ENCODE assay signal across 1 cellular context in the genomic region with DNA sequence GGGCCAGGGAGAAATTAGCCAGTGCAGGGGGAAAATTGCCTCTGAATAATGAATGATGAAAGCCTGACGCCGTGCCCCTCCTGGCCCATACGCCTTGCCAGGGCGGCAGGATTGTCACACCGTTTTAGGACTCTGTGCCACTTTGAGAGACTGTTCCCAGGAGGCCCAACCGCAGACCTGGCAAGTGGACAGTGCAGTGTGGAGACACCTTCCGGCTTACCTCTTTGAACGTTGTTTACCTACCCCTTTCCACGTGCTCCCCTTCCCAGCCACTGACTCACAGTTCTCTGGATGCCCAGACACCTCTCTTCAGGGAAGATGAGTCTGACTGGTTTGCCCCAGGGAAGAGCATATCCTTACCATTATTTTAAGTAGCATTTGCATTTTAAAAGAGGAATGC.
TF ChIP-seq lines count a peak whose summit lies in the region.

No MANE protein-coding gene starts in this region.

TF ChIP-seq in HepG2, 621 proteins besides CTCF, POLR2A, EP300 and RAD21 (continued from another document and continues in another):
- TF ChIP-seq ARHGAP35 (CRISPR knock-in tag; IDR thresholded peaks at IDR 0.05; ENCODE audit: borderline replicate concordance) (no peak), RFX5 (IDR thresholded peaks at IDR 0.05; ENCODE audit: low read depth, low read length) (no peak), RCOR2 (CRISPR knock-in tag; IDR thresholded peaks at IDR 0.05) (no peak), RARA (CRISPR knock-in tag; IDR thresholded peaks at IDR 0.05) (peak; percentile 76), ZMYM4 (CRISPR knock-in tag; IDR thresholded peaks at IDR 0.05) (no peak), ZHX1 (CRISPR knock-in tag; IDR thresholded peaks at IDR 0.05; ENCODE audit: low read depth) (no peak), ETS1 (CRISPR knock-in tag; IDR thresholded peaks at IDR 0.05) (no peak), ZNF143 (CRISPR knock-in tag; IDR thresholded peaks at IDR 0.05) (no peak), POLR2AphosphoS5 (IDR thresholded peaks at IDR 0.05; ENCODE audit: low read depth, low read length) (no peak), ZNF101 (CRISPR knock-in tag; IDR thresholded peaks at IDR 0.05; ENCODE audit: borderline replicate concordance, low read depth) (no peak), SIN3A (IDR thresholded peaks at IDR 0.05; ENCODE audit: borderline replicate concordance, low read depth, low read length) (no peak), MYC (CRISPR knock-in tag; IDR thresholded peaks at IDR 0.05; ENCODE audit: borderline replicate concordance) (peak; percentile 68; the same call in 1 of the 2 replicates), FOSL2 (CRISPR knock-in tag; IDR thresholded peaks at IDR 0.05) (peak; percentile 92), ZNF317 (CRISPR knock-in tag; IDR thresholded peaks at IDR 0.05) (no peak), MIER2 (CRISPR knock-in tag; IDR thresholded peaks at IDR 0.05) (no peak), ZBTB26 (CRISPR knock-in tag; IDR thresholded peaks at IDR 0.05; ENCODE audit: borderline replicate concordance) (no peak), ZNF263 (CRISPR knock-in tag; IDR thresholded peaks at IDR 0.05) (peak; percentile 50; the same call in 1 of the 2 replicates), U2AF1 (optimal IDR thresholded peaks at IDR 0.05; ENCODE audit: low read depth, low read length) (no peak), GLI4 (CRISPR knock-in tag; IDR thresholded peaks at IDR 0.05; ENCODE audit: borderline replicate concordance) (no peak), ZFX (CRISPR knock-in tag; IDR thresholded peaks at IDR 0.05; ENCODE audit: low read depth) (peak; percentile 58), GATAD1 (CRISPR knock-in tag; IDR thresholded peaks at IDR 0.05) (peak; percentile 45; the same call in 1 of the 2 replicates), ZNF782 (CRISPR knock-in tag; IDR thresholded peaks at IDR 0.05; ENCODE audit: borderline replicate concordance) (no peak), DMAP1 (CRISPR knock-in tag; IDR thresholded peaks at IDR 0.05) (no peak), SMARCC2 (IDR thresholded peaks at IDR 0.05) (no peak), ZBTB8A (CRISPR knock-in tag; IDR thresholded peaks at IDR 0.05; ENCODE audit: borderline replicate concordance, low read depth) (no peak), HIVEP1 (CRISPR knock-in tag; IDR thresholded peaks at IDR 0.05) (no peak), ZNF24 (IDR thresholded peaks at IDR 0.05) (no peak), ZMYM2 (CRISPR knock-in tag; IDR thresholded peaks at IDR 0.05) (no peak), U2AF2 (IDR thresholded peaks at IDR 0.05; ENCODE audit: low read depth, low read length) (no peak), RFXAP (CRISPR knock-in tag; IDR thresholded peaks at IDR 0.05; ENCODE audit: borderline replicate concordance) (no peak), ZBTB49 (CRISPR knock-in tag; IDR thresholded peaks at IDR 0.05; ENCODE audit: borderline replicate concordance) (no peak), CHCHD3 (CRISPR knock-in tag; IDR thresholded peaks at IDR 0.05) (no peak), IRF9 (CRISPR knock-in tag; IDR thresholded peaks at IDR 0.05; ENCODE audit: borderline replicate concordance) (no peak), ZKSCAN8 (CRISPR knock-in tag; IDR thresholded peaks at IDR 0.05; ENCODE audit: borderline replicate concordance) (no peak), MAF1 (CRISPR knock-in tag; IDR thresholded peaks at IDR 0.05; ENCODE audit: borderline replicate concordance) (no peak), ZNF614 (CRISPR knock-in tag; IDR thresholded peaks at IDR 0.05; ENCODE audit: borderline replicate concordance) (no peak), NFIB (CRISPR knock-in tag; IDR thresholded peaks at IDR 0.05; ENCODE audit: borderline replicate concordance) (no peak), HOXA7 (CRISPR knock-in tag; IDR thresholded peaks at IDR 0.05) (no peak), ZNF234 (CRISPR knock-in tag; conservative IDR thresholded peaks at IDR 0.05) (no peak), ZNF672 (CRISPR knock-in tag; IDR thresholded peaks at IDR 0.05) (no peak), ZNF546 (CRISPR knock-in tag; conservative IDR thresholded peaks at IDR 0.05) (no peak), SP1 (IDR thresholded peaks at IDR 0.05) (no peak), SP1 (CRISPR knock-in tag; IDR thresholded peaks at IDR 0.05) (no peak), SALL2 (CRISPR knock-in tag; IDR thresholded peaks at IDR 0.05) (no peak), ZNF615 (CRISPR knock-in tag; IDR thresholded peaks at IDR 0.05; ENCODE audit: borderline replicate concordance) (no peak), ZNF558 (CRISPR knock-in tag; IDR thresholded peaks at IDR 0.05; ENCODE audit: borderline replicate concordance) (no peak), MTF1 (CRISPR knock-in tag; IDR thresholded peaks at IDR 0.05) (no peak)
- TF ChIP-seq, protein P1, sequence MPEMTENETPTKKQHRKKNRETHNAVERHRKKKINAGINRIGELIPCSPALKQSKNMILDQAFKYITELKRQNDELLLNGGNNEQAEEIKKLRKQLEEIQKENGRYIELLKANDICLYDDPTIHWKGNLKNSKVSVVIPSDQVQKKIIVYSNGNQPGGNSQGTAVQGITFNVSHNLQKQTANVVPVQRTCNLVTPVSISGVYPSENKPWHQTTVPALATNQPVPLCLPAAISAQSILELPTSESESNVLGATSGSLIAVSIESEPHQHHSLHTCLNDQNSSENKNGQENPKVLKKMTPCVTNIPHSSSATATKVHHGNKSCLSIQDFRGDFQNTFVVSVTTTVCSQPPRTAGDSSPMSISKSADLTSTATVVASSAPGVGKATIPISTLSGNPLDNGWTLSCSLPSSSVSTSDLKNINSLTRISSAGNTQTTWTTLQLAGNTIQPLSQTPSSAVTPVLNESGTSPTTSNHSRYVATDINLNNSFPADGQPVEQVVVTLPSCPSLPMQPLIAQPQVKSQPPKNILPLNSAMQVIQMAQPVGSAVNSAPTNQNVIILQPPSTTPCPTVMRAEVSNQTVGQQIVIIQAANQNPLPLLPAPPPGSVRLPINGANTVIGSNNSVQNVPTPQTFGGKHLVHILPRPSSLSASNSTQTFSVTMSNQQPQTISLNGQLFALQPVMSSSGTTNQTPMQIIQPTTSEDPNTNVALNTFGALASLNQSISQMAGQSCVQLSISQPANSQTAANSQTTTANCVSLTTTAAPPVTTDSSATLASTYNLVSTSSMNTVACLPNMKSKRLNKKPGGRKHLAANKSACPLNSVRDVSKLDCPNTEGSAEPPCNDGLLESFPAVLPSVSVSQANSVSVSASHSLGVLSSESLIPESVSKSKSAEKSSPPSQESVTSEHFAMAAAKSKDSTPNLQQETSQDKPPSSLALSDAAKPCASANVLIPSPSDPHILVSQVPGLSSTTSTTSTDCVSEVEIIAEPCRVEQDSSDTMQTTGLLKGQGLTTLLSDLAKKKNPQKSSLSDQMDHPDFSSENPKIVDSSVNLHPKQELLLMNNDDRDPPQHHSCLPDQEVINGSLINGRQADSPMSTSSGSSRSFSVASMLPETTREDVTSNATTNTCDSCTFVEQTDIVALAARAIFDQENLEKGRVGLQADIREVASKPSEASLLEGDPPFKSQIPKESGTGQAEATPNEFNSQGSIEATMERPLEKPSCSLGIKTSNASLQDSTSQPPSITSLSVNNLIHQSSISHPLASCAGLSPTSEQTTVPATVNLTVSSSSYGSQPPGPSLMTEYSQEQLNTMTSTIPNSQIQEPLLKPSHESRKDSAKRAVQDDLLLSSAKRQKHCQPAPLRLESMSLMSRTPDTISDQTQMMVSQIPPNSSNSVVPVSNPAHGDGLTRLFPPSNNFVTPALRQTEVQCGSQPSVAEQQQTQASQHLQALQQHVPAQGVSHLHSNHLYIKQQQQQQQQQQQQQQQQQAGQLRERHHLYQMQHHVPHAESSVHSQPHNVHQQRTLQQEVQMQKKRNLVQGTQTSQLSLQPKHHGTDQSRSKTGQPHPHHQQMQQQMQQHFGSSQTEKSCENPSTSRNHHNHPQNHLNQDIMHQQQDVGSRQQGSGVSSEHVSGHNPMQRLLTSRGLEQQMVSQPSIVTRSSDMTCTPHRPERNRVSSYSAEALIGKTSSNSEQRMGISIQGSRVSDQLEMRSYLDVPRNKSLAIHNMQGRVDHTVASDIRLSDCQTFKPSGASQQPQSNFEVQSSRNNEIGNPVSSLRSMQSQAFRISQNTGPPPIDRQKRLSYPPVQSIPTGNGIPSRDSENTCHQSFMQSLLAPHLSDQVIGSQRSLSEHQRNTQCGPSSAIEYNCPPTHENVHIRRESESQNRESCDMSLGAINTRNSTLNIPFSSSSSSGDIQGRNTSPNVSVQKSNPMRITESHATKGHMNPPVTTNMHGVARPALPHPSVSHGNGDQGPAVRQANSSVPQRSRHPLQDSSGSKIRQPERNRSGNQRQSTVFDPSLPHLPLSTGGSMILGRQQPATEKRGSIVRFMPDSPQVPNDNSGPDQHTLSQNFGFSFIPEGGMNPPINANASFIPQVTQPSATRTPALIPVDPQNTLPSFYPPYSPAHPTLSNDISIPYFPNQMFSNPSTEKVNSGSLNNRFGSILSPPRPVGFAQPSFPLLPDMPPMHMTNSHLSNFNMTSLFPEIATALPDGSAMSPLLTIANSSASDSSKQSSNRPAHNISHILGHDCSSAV (CRISPR knock-in tag; IDR thresholded peaks at IDR 0.05; ENCODE audit: borderline replicate concordance), result no peak
- TF ChIP-seq, protein P2, sequence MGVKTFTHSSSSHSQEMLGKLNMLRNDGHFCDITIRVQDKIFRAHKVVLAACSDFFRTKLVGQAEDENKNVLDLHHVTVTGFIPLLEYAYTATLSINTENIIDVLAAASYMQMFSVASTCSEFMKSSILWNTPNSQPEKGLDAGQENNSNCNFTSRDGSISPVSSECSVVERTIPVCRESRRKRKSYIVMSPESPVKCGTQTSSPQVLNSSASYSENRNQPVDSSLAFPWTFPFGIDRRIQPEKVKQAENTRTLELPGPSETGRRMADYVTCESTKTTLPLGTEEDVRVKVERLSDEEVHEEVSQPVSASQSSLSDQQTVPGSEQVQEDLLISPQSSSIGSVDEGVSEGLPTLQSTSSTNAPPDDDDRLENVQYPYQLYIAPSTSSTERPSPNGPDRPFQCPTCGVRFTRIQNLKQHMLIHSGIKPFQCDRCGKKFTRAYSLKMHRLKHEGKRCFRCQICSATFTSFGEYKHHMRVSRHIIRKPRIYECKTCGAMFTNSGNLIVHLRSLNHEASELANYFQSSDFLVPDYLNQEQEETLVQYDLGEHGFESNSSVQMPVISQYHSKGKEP (CRISPR knock-in tag; IDR thresholded peaks at IDR 0.05), result no peak
- TF ChIP-seq, protein P3, sequence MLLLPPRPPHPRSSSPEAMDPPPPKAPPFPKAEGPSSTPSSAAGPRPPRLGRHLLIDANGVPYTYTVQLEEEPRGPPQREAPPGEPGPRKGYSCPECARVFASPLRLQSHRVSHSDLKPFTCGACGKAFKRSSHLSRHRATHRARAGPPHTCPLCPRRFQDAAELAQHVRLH (CRISPR knock-in tag; IDR thresholded peaks at IDR 0.05; ENCODE audit: borderline replicate concordance, low read depth), result no peak
